19 cellular contexts compared by ENCODE assay signal in genomic region chr22:23501708-23502107, GRCh38.
A peak's percentile ranks its signal among the peaks of the same experiment; 100 is the strongest.
DNase-seq lines count a peak whose midpoint lies in the region; ATAC-seq, FAIRE-seq and TF ChIP-seq lines count a peak whose summit lies in the region.
"Had no signal": no experiment of that assay in that cellular context is flagged by ENCODE, and none has a peak within 500 bp of the region (broad histone marks: within the 10 kb centered on the region; RNA-seq: fewer than 3 reads in every experiment).

No MANE protein-coding gene starts in this region.

- H3K27me3 Mint-ChIP-seq in stimulated activated naive CD8-positive, alpha-beta T cell treated with anti-CD3 and anti-CD28 coated beads, Interleukin-15, amount 100 ng/mL, for 72 hours = no peaks in the 10 kb centered on the region
- peaks cover 13% of the 10 kb centered on the region for H3K27me3 Mint-ChIP-seq in chondrocyte (ENCODE audit: low read depth)

- DNase-seq in stimulated activated naive CD8-positive, alpha-beta T cell treated with anti-CD3 and anti-CD28 coated beads, Interleukin-15, amount 100 ng/mL, for 72 hours = no peak
- no peak for DNase-seq in stimulated activated naive CD8-positive, alpha-beta T cell treated with anti-CD3 and anti-CD28 coated beads, Interleukin-15, Interleukin-2, amounts not matched to agents 100 U/mL and 50 U/mL, for 24 hours
- DNase-seq in chondrocyte (ENCODE audit: low spot score) = peak; percentile 43
- peak; percentile 41 for DNase-seq in mesenteric fat pad (ENCODE audit: low spot score)
- no peak for DNase-seq in urothelium cell line (ENCODE audit: low spot score)
- no peak for DNase-seq in frontal cortex (ENCODE audit: low spot score in 2 of 2)
- no peak for DNase-seq in RCC 7860 (ENCODE audit: low spot score)
- DNase-seq in mucosa of descending colon = no peak
- DNase-seq: AML-193, H9, IMR-90, Karpas-422, MG63, NCI-H1048, NCI-H1930, NCI-H526 had no signal

- H3K9me3 ChIP-seq in mucosa of descending colon = no peaks in the 10 kb centered on the region
- H3K9me3 ChIP-seq: MG63, SJSA1 had no signal

- TF ChIP-seq CTCF in chondrocyte (IDR thresholded peaks at IDR 0.05) (no peak), mucosa of descending colon (IDR thresholded peaks at IDR 0.05) (no peak)

- ATAC-seq in stimulated activated naive CD8-positive, alpha-beta T cell treated with anti-CD3 and anti-CD28 coated beads, Interleukin-15, amount 100 ng/mL, for 72 hours = peak; percentile 54
- no peak for ATAC-seq in stimulated activated naive CD8-positive, alpha-beta T cell treated with anti-CD3 and anti-CD28 coated beads, Interleukin-15, Interleukin-2, amounts not matched to agents 100 U/mL and 50 U/mL, for 24 hours
- ATAC-seq in mucosa of descending colon = no peak

- H3K4me3 ChIP-seq in mucosa of descending colon = no peak overlapping the region
- H3K4me3 ChIP-seq: MG63, SJSA1 had no signal

- H3K4me1 Mint-ChIP-seq in stimulated activated naive CD8-positive, alpha-beta T cell treated with anti-CD3 and anti-CD28 coated beads, Interleukin-15, amount 100 ng/mL, for 72 hours = no peaks in the 10 kb centered on the region
- H3K4me1 Mint-ChIP-seq in chondrocyte (ENCODE audit: low read depth) = no peaks in the 10 kb centered on the region

- no peaks in the 10 kb centered on the region for H3K4me1 ChIP-seq in mucosa of descending colon (ENCODE audit: low read depth)
- H3K4me1 ChIP-seq: SJSA1 had no signal

- H3K27ac Mint-ChIP-seq in stimulated activated naive CD8-positive, alpha-beta T cell treated with anti-CD3 and anti-CD28 coated beads, Interleukin-15, amount 100 ng/mL, for 72 hours = no peak overlapping the region
- H3K27ac Mint-ChIP-seq in chondrocyte (ENCODE audit: unreplicated experiment) = no peak overlapping the region
- H3K27ac Mint-ChIP-seq: H9 had no signal

- H3K36me3 Mint-ChIP-seq in chondrocyte (ENCODE audit: low read depth) = no peaks in the 10 kb centered on the region

- intact Hi-C loops in mucosa of descending colon (cut with DNase I, micrococcal nuclease) = no loop called here

- peak; percentile 74 for FAIRE-seq in urothelium cell line (lab: Jason Lieb, UNC)
- no peak for FAIRE-seq in frontal cortex (lab: Jason Lieb, UNC)
- no peak for FAIRE-seq in RCC 7860 (lab: Jason Lieb, UNC)
- FAIRE-seq: D721Med, GM12892 had no signal

- no peaks in the 10 kb centered on the region for H3K9me3 Mint-ChIP-seq in stimulated activated naive CD8-positive, alpha-beta T cell treated with anti-CD3 and anti-CD28 coated beads, Interleukin-15, amount 100 ng/mL, for 72 hours
- H3K9me3 Mint-ChIP-seq in chondrocyte (ENCODE audit: low read depth) = no peaks in the 10 kb centered on the region
- H3K9me3 Mint-ChIP-seq: H9 had no signal

- no peaks in the 10 kb centered on the region for H3K36me3 ChIP-seq in mucosa of descending colon (ENCODE audit: low read depth)
- H3K36me3 ChIP-seq: MG63, SJSA1 had no signal

- no peak overlapping the region for H3K4me3 Mint-ChIP-seq in stimulated activated naive CD8-positive, alpha-beta T cell treated with anti-CD3 and anti-CD28 coated beads, Interleukin-15, amount 100 ng/mL, for 72 hours
- H3K4me3 Mint-ChIP-seq in chondrocyte (ENCODE audit: unreplicated experiment) = no peak overlapping the region
- H3K4me3 Mint-ChIP-seq: H9 had no signal

Comparison
In these comparisons a context has a peak if more than half of its experiments do, and no peak if none do; other contexts are left out.
1. DNase-seq: peak in chondrocyte (single experiment) and mesenteric fat pad (single experiment); none in stimulated activated naive CD8-positive, alpha-beta T cell treated with anti-CD3 and anti-CD28 coated beads, Interleukin-15, amount 100 ng/mL, for 72 hours (0 of 2), stimulated activated naive CD8-positive, alpha-beta T cell treated with anti-CD3 and anti-CD28 coated beads, Interleukin-15, Interleukin-2, amounts not matched to agents 100 U/mL and 50 U/mL, for 24 hours (single experiment), urothelium cell line (single experiment), frontal cortex (0 of 2), RCC 7860 (single experiment) and mucosa of descending colon (0 of 3).